In genomic region chr12:131131808-131132117, GRCh38 we compare ENCODE assay signal across 17 cellular contexts.
A peak's percentile ranks its signal among the peaks of the same experiment; 100 is the strongest.
DNase-seq lines count a peak whose midpoint lies in the region; ATAC-seq, FAIRE-seq and TF ChIP-seq lines count a peak whose summit lies in the region.
"Had no signal": no experiment of that assay in that cellular context is flagged by ENCODE, and none has a peak within 500 bp of the region (broad histone marks: within the 10 kb centered on the region; RNA-seq: fewer than 3 reads in every experiment).

No MANE protein-coding gene starts in this region.

- peak overlapping the region in 1 of 2 experiments; percentile 22; a peak in 1 of 4 replicates for H3K4me3 ChIP-seq in HCT116 (replicated peaks in 1 of 2; ENCODE audit: low read depth in 1 of 2, low read length in 2 of 2)
- peak overlapping the region in 1 of 4 experiments; percentile 45; a peak in 1 of 8 replicates for H3K4me3 ChIP-seq in H1 (ENCODE audit: extremely low read depth in 1 of 4, insufficient read depth in 2 of 4, low read depth in 3 of 4, low read length in 4 of 4)
- no peak overlapping the region for H3K4me3 ChIP-seq in osteoblast (ENCODE audit: insufficient read depth, low read length)
- no peak overlapping the region for H3K4me3 ChIP-seq in CD8-positive, alpha-beta memory T cell (ENCODE audit: low read length)
- H3K4me3 ChIP-seq: lung, mucosa of descending colon, psoas muscle had no signal

- no peak for DNase-seq in HCT116 (ENCODE audit: low read depth, low spot score)
- no peak for DNase-seq in H1 (ENCODE audit: low read depth in 1 of 2, low spot score in 2 of 2)
- peak; percentile 65 for DNase-seq in osteoblast (ENCODE audit: insufficient read length, low spot score, missing footprints)
- DNase-seq in effector CD4-positive, alpha-beta T cell: no peak
- DNase-seq in CD1c-positive myeloid dendritic cell (ENCODE audit: extremely low spot score): no peak
- no peak for DNase-seq in CD8-positive, alpha-beta memory T cell
- DNase-seq: HFFc6, NCI-H1417 treated with DMSO at 0.1 percent for 48 hours had no signal

- no peaks in the 10 kb centered on the region for H3K9me3 ChIP-seq in HCT116 (ENCODE audit: control insufficient read depth in 1 of 2, insufficient read depth in 1 of 2, low read depth in 1 of 2, low read length in 2 of 2)
- no peaks in the 10 kb centered on the region; a peak in 1 of 4 replicates for H3K9me3 ChIP-seq in H1 (ENCODE audit: insufficient read depth in 2 of 2, low read depth in 1 of 2, low read length in 1 of 2)
- no peaks in the 10 kb centered on the region for H3K9me3 ChIP-seq in osteoblast (ENCODE audit: low read depth, low read length)
- no peaks in the 10 kb centered on the region for H3K9me3 ChIP-seq in CD8-positive, alpha-beta memory T cell (ENCODE audit: low read length)
- H3K9me3 ChIP-seq: psoas muscle had no signal

- CTCF ChIA-PET in HCT116 (lab: Charles Lee) (interaction anchor here (0.7 to 3.1 kb wide), 14 partner anchors 15 to 730 kb away, joined by 3 to 27 read pairs (median 4); no protein-coding TSS in a partner anchor), H1 (lab: Charles Lee; ENCODE audit: partially characterized antibody) (interaction anchor here (0.7 to 9.6 kb wide), 41 partner anchors 12 to 790 kb away, joined by 3 to 196 read pairs (median 4); no protein-coding TSS in a partner anchor)
- CTCF ChIA-PET in CD8-positive, alpha-beta memory T cell (lab: Charles Lee): interaction anchor here (0.9 to 3.7 kb wide), 7 partner anchors 19 to 312 kb away, joined by 3 to 39 read pairs (median 4); no protein-coding TSS in a partner anchor

- no peak overlapping the region for H2BK120ac ChIP-seq in H1 (replicated peaks; ENCODE audit: low read depth, low read length)

- no peaks in the 10 kb centered on the region; the same call in 1 of the 2 replicates for H3K23me2 ChIP-seq in H1 (ENCODE audit: low read depth, low read length)

- no peak overlapping the region for H2AFZ ChIP-seq in HCT116 (ENCODE audit: low read depth, low read length, poor library complexity, severe bottlenecking)
- H2AFZ ChIP-seq in H1 (ENCODE audit: low read length): no peak overlapping the region
- H2AFZ ChIP-seq in osteoblast (ENCODE audit: low read length): no peak overlapping the region

- H3K36me3 ChIP-seq in HCT116 (ENCODE audit: control insufficient read depth in 1 of 2, insufficient read depth in 2 of 2, low read length in 2 of 2): no peaks in the 10 kb centered on the region
- H3K36me3 ChIP-seq in H1 (ENCODE audit: control insufficient read depth in 2 of 4, insufficient read depth in 4 of 4, low read length in 3 of 4): no peaks in the 10 kb centered on the region
- H3K36me3 ChIP-seq in osteoblast (ENCODE audit: insufficient read depth, low read length): no peaks in the 10 kb centered on the region
- no peaks in the 10 kb centered on the region for H3K36me3 ChIP-seq in CD8-positive, alpha-beta memory T cell (ENCODE audit: insufficient read depth, low read length)

- H3K9me3 Mint-ChIP-seq in CD8-positive, alpha-beta memory T cell: no peaks in the 10 kb centered on the region
- H3K9me3 Mint-ChIP-seq: activated T-helper 17 cell treated with anti-CD3 and anti-CD28 coated beads, Interleukin-2, amount 50 U/mL, for 72 hours; nephron; stimulated activated naive CD8-positive, alpha-beta T cell treated with anti-CD3 and anti-CD28 coated beads, Interleukin-15, Interleukin-2, amounts not matched to agents 100 ng/mL and 50 ng/mL, for 24 hours; T-cell had no signal

- H3K27me3 ChIP-seq in HCT116 (ENCODE audit: insufficient read depth, low read length) (no peaks in the 10 kb centered on the region), H1 (replicated peaks in 1 of 4; ENCODE audit: control insufficient read depth in 3 of 4, extremely low read depth in 1 of 4, insufficient read depth in 3 of 4, low read length in 3 of 4) (peaks cover 0 to 2% (median 0%) of the 10 kb centered on the region in 4 experiments; a peak in 1 of 7 replicates), osteoblast (ENCODE audit: insufficient read depth, low read length) (no peaks in the 10 kb centered on the region)
- no peaks in the 10 kb centered on the region for H3K27me3 ChIP-seq in CD8-positive, alpha-beta memory T cell (ENCODE audit: insufficient read depth, low read length, poor library complexity, severe bottlenecking)

- no peak for TF ChIP-seq EP300 in H1 (IDR thresholded peaks at IDR 0.05; ENCODE audit: borderline replicate concordance in 1 of 2, low read depth in 2 of 2, low read length in 2 of 2)

- no peak overlapping the region for H2BK12ac ChIP-seq in H1 (ENCODE audit: low read depth, low read length)

- intact Hi-C loops in HCT116 (cut with micrococcal nuclease): loop anchor here (1.0 to 5.0 kb wide), 3 partner anchors 27 to 369 kb away; no protein-coding TSS in a partner anchor

- RAD21 ChIA-PET in HCT116 (lab: Charles Lee; ENCODE audit: low non-redundant PET in 1 of 2, low total read pairs in 2 of 2, uncharacterized antibody in 2 of 2, unreplicated experiment in 2 of 2): interaction anchor here (0.7 to 1.0 kb wide), 5 partner anchors 16 to 215 kb away, joined by 3 to 6 read pairs (median 5); no protein-coding TSS in a partner anchor

- H3K4me1 ChIP-seq in HCT116 (ENCODE audit: control insufficient read depth in 1 of 2, insufficient read depth in 2 of 2, low read length in 2 of 2) (peaks cover 4 to 19% of the 10 kb centered on the region in 2 experiments; a peak in 3 of 4 replicates), H1 (replicated peaks in 1 of 4; ENCODE audit: control insufficient read depth in 3 of 4, insufficient read depth in 4 of 4, low read length in 3 of 4) (peaks cover 0 to 5% (median 2%) of the 10 kb centered on the region in 4 experiments; a peak in 1 of 7 replicates), osteoblast (ENCODE audit: insufficient read depth, low read length) (no peaks in the 10 kb centered on the region)
- H3K4me1 ChIP-seq in CD8-positive, alpha-beta memory T cell (ENCODE audit: insufficient read depth, low read length): no peaks in the 10 kb centered on the region
- H3K4me1 ChIP-seq: psoas muscle had no signal

- H3K4me3 Mint-ChIP-seq in CD8-positive, alpha-beta memory T cell: no peak overlapping the region
- H3K4me3 Mint-ChIP-seq: activated T-helper 17 cell treated with anti-CD3 and anti-CD28 coated beads, Interleukin-2, amount 50 U/mL, for 72 hours; HFFc6; stimulated activated naive CD8-positive, alpha-beta T cell treated with anti-CD3 and anti-CD28 coated beads, Interleukin-15, Interleukin-2, amounts not matched to agents 100 ng/mL and 50 ng/mL, for 24 hours; T-cell had no signal

- H3K4me1 Mint-ChIP-seq in CD8-positive, alpha-beta memory T cell: peaks cover 0 to 5% (median 0%) of the 10 kb centered on the region in 3 donors
- H3K4me1 Mint-ChIP-seq: activated T-helper 17 cell treated with anti-CD3 and anti-CD28 coated beads, Interleukin-2, amount 50 U/mL, for 72 hours had no signal

- no peak overlapping the region for H3K4ac ChIP-seq in H1 (replicated peaks; ENCODE audit: insufficient read length, low read depth, low read length)

- WGBS in H1 (ENCODE audit: extremely low coverage in 1 of 2, insufficient coverage in 1 of 2, insufficient read length in 1 of 2, insufficient replicate concordance in 2 of 2, low coverage in 1 of 2, low lambda C conversion rate in 2 of 2, missing lambda C conversion rate in 1 of 2), 2 experiments: 91% methylated on average over 8 of the region's 10 CpGs; no CpG with 5 or more reads in 1 of the 2 experiments

- H3K36me3 Mint-ChIP-seq in CD8-positive, alpha-beta memory T cell: no peaks in the 10 kb centered on the region
- H3K36me3 Mint-ChIP-seq: activated naive CD4-positive, alpha-beta T cell treated with anti-CD3 and anti-CD28 coated beads, Interleukin-2, amount 50 U/mL, for 72 hours; T-cell had no signal

- H4K8ac ChIP-seq in H1 (ENCODE audit: extremely low read depth, insufficient read depth, low read length): no peak overlapping the region

- no peak overlapping the region for H4K5ac ChIP-seq in H1 (ENCODE audit: insufficient read length, low read depth, low read length)

- ATAC-seq in HCT116: no peak

- TF ChIP-seq RAD21 in HCT116 (IDR thresholded peaks at IDR 0.05; ENCODE audit: low read depth) (no peak), H1 (IDR thresholded peaks at IDR 0.05 in 1 of 2, conservative IDR thresholded peaks at IDR 0.05 in 1 of 2; ENCODE audit: low read depth in 2 of 2, low read length in 2 of 2) (no peak)

- no peak for FAIRE-seq in H1 (lab: Jason Lieb, UNC)

- H3K79me1 ChIP-seq in H1 (ENCODE audit: low read depth, low read length): no peaks in the 10 kb centered on the region

- peak overlapping the region; percentile 27 for H4K91ac ChIP-seq in H1 (replicated peaks; ENCODE audit: insufficient read length, low read length)

- H3K9ac ChIP-seq in HCT116 (ENCODE audit: low read length): no peak overlapping the region
- no peak overlapping the region for H3K9ac ChIP-seq in H1 (replicated peaks in 1 of 4; ENCODE audit: extremely low read depth in 1 of 4, low read depth in 3 of 4, low read length in 3 of 4)

- H2BK5ac ChIP-seq in H1 (ENCODE audit: low read depth, low read length): no peak overlapping the region

- BruUV-seq in HCT116 (replicated peaks; lab: Mats Ljungman, UMichigan): no TSS peak

- H3K14ac ChIP-seq in H1 (ENCODE audit: insufficient read length): no peak overlapping the region

- no peak overlapping the region for H2AK5ac ChIP-seq in H1 (ENCODE audit: low read depth, low read length)

- no peaks in the 10 kb centered on the region for H3K9me2 ChIP-seq in HCT116 (ENCODE audit: insufficient read depth)

- TF ChIP-seq CTCF in HCT116 (IDR thresholded peaks at IDR 0.05 in 2 of 3, conservative IDR thresholded peaks at IDR 0.05 in 1 of 3; ENCODE audit: borderline replicate concordance in 1 of 3, insufficient read depth in 1 of 3, low read depth in 2 of 3, low read length in 2 of 3): no peak
- TF ChIP-seq CTCF in H1 (IDR thresholded peaks at IDR 0.05; ENCODE audit: control extremely low read depth in 1 of 3, insufficient read depth in 1 of 3, low read depth in 1 of 3, low read length in 3 of 3): no peak
- no peak for TF ChIP-seq CTCF in osteoblast (IDR thresholded peaks at IDR 0.05; ENCODE audit: extremely low read depth, low read depth, low read length)

- H3K23ac ChIP-seq in H1 (ENCODE audit: insufficient read length): no peak overlapping the region

- H2BK15ac ChIP-seq in H1 (ENCODE audit: low read length): no peak overlapping the region

- H4K20me1 ChIP-seq in HCT116 (ENCODE audit: insufficient read depth) (no peaks in the 10 kb centered on the region), H1 (replicated peaks in 1 of 2; ENCODE audit: control insufficient read depth in 1 of 2, insufficient read depth in 2 of 2, low read length in 2 of 2) (no peaks in the 10 kb centered on the region), osteoblast (ENCODE audit: insufficient read depth, low read length) (no peaks in the 10 kb centered on the region)

- TF ChIP-seq POLR2A in HCT116 (IDR thresholded peaks at IDR 0.05; ENCODE audit: borderline replicate concordance, extremely low read depth, insufficient read depth, insufficient read length): no peak
- no peak for TF ChIP-seq POLR2A in H1 (IDR thresholded peaks at IDR 0.05; ENCODE audit: control extremely low read depth in 1 of 2, low read depth in 2 of 2, low read length in 2 of 2)

- no peak overlapping the region for H3K56ac ChIP-seq in H1 (replicated peaks; ENCODE audit: insufficient read length, low read depth, low read length)

- H3K79me2 ChIP-seq in HCT116 (ENCODE audit: insufficient read depth, low read length) (no peaks in the 10 kb centered on the region), H1 (ENCODE audit: control insufficient read depth in 1 of 2, insufficient read depth in 2 of 2, low read length in 2 of 2) (no peaks in the 10 kb centered on the region), osteoblast (ENCODE audit: insufficient read depth, low read length) (no peaks in the 10 kb centered on the region)

- no peak overlapping the region for H3K27ac Mint-ChIP-seq in CD8-positive, alpha-beta memory T cell
- H3K27ac Mint-ChIP-seq: activated naive CD4-positive, alpha-beta T cell treated with anti-CD3 and anti-CD28 coated beads, Interleukin-2, amount 50 U/mL, for 72 hours; activated T-helper 17 cell treated with anti-CD3 and anti-CD28 coated beads, Interleukin-2, amount 50 U/mL, for 72 hours; HFFc6; stimulated activated naive CD8-positive, alpha-beta T cell treated with anti-CD3 and anti-CD28 coated beads, Interleukin-15, Interleukin-2, amounts not matched to agents 100 ng/mL and 50 ng/mL, for 24 hours; T-cell had no signal

- POLR2A ChIA-PET in HCT116 (lab: Charles Lee) (interaction anchor here (0.9 kb wide), 1 partner anchor 26 kb away, joined by 3 read pairs; no protein-coding TSS in a partner anchor), H1 (lab: Charles Lee; ENCODE audit: partially characterized antibody) (no interaction called here)
- POLR2A ChIA-PET in CD8-positive, alpha-beta memory T cell (lab: Charles Lee): no interaction called here

- no peak overlapping the region for H3K27ac ChIP-seq in HCT116 (ENCODE audit: low read depth, low read length)
- H3K27ac ChIP-seq in H1 (ENCODE audit: low read depth, low read length): no peak overlapping the region
- no peak overlapping the region for H3K27ac ChIP-seq in osteoblast (ENCODE audit: low read depth, low read length)
- H3K27ac ChIP-seq in temporal lobe (ENCODE audit: low read depth, low read length): peak overlapping the region; percentile 71
- no peak overlapping the region for H3K27ac ChIP-seq in CD8-positive, alpha-beta memory T cell (ENCODE audit: low read depth, low read length)
- H3K27ac ChIP-seq: psoas muscle had no signal

- peak overlapping the region; percentile 70 for H3K4me2 ChIP-seq in HCT116 (ENCODE audit: low read length)
- H3K4me2 ChIP-seq in H1 (ENCODE audit: insufficient read depth in 1 of 2, low read depth in 2 of 2, low read length in 2 of 2): peak overlapping the region; percentile 4 to 67; a peak in 2 of 4 replicates
- no peak overlapping the region for H3K4me2 ChIP-seq in osteoblast (ENCODE audit: insufficient read depth, low read length)

- H3K27me3 Mint-ChIP-seq in CD8-positive, alpha-beta memory T cell: peaks cover 0 to 2% of the 10 kb centered on the region in 2 donors
- H3K27me3 Mint-ChIP-seq: activated T-helper 17 cell treated with anti-CD3 and anti-CD28 coated beads, Interleukin-2, amount 50 U/mL, for 72 hours; stimulated activated naive CD8-positive, alpha-beta T cell treated with anti-CD3 and anti-CD28 coated beads, Interleukin-15, Interleukin-2, amounts not matched to agents 100 ng/mL and 50 ng/mL, for 24 hours; T-cell had no signal

- no peak overlapping the region for H3K18ac ChIP-seq in H1 (ENCODE audit: extremely low read depth, low read length)

- no peak overlapping the region for H2BK20ac ChIP-seq in H1 (ENCODE audit: low read length)
